8 cellular contexts compared by ENCODE assay signal in genomic region chr17:32253117-32253611, GRCh38. TPM values are rescaled to one million over a fixed set of nuclear protein-coding genes. Genes with fewer than 3 reads are reported as not detected.
DNase-seq lines count a peak whose midpoint lies in the region; ATAC-seq and TF ChIP-seq lines count a peak whose summit lies in the region.

No MANE protein-coding gene starts in this region.

- H3K14ac ChIP-seq in trophoblast cell (ENCODE audit: low read length) = no peak overlapping the region

- peaks cover 9% of the 10 kb centered on the region for H3K9me3 Mint-ChIP-seq in glutamatergic neuron (ENCODE audit: unreplicated experiment)

- no peak for ATAC-seq in GM21423 (IDR thresholded peaks at IDR 0.05; ENCODE audit: unreplicated experiment)

- H4K8ac ChIP-seq in trophoblast cell (ENCODE audit: low read depth, low read length) = no peak overlapping the region

- H2AFZ ChIP-seq in SK-N-SH (ENCODE audit: low read depth) (no peak overlapping the region), trophoblast cell (ENCODE audit: insufficient read depth, low read length, poor library complexity) (no peak overlapping the region)

- TF ChIP-seq RAD21 in SK-N-SH (IDR thresholded peaks at IDR 0.05; ENCODE audit: low read length) = peak; percentile 99

- H2AK5ac ChIP-seq in trophoblast cell (ENCODE audit: low read length) = no peak overlapping the region

- TF ChIP-seq EP300 in SK-N-SH (IDR thresholded peaks at IDR 0.05; ENCODE audit: borderline replicate concordance in 1 of 2, low read depth in 1 of 2, low read length in 1 of 2) = no peak

- no peaks in the 10 kb centered on the region for H3K9me3 ChIP-seq in SK-N-SH
- H3K9me3 ChIP-seq in trophoblast cell (ENCODE audit: insufficient read depth, low read depth, low read length) = no peaks in the 10 kb centered on the region

- no peak overlapping the region for H2BK120ac ChIP-seq in trophoblast cell (ENCODE audit: insufficient read depth, low read length, poor library complexity)

- H3K4me1 ChIP-seq in SK-N-SH (ENCODE audit: control insufficient read depth in 1 of 2, insufficient read depth in 2 of 2, low read depth in 1 of 2, low read length in 1 of 2) (no peaks in the 10 kb centered on the region), trophoblast cell (ENCODE audit: control insufficient read depth in 1 of 2, insufficient read depth in 2 of 2, low read length in 2 of 2) (no peaks in the 10 kb centered on the region)

- no peaks in the 10 kb centered on the region for H3K9me2 ChIP-seq in SK-N-SH

- no peak overlapping the region for H3K4me3 Mint-ChIP-seq in glutamatergic neuron (ENCODE audit: unreplicated experiment)

- H3K27me3 ChIP-seq in SK-N-SH (ENCODE audit: insufficient read depth) (no peaks in the 10 kb centered on the region), trophoblast cell (ENCODE audit: insufficient read depth, low read length) (no peaks in the 10 kb centered on the region)

- no peaks in the 10 kb centered on the region for H3K36me3 Mint-ChIP-seq in glutamatergic neuron (ENCODE audit: unreplicated experiment)

- no peak overlapping the region for H3K4me2 ChIP-seq in SK-N-SH
- no peak overlapping the region for H3K4me2 ChIP-seq in trophoblast cell (ENCODE audit: low read length)

- H4K12ac ChIP-seq in trophoblast cell (ENCODE audit: low read depth, low read length) = no peak overlapping the region

- H2BK12ac ChIP-seq in trophoblast cell (ENCODE audit: low read length) = no peak overlapping the region

- DNase-seq in GM04504 (ENCODE audit: low read depth) = peak; percentile 41
- peak; percentile 67 for DNase-seq in M059J (ENCODE audit: low read depth)
- peak; percentile 82 for DNase-seq in SK-N-SH
- DNase-seq in activated naive CD4-positive, alpha-beta T cell treated with anti-CD3 and anti-CD28 coated beads, Interleukin-2, amount 50 U/mL, for 16 hours = peak; percentile 62
- DNase-seq in glutamatergic neuron = peak; percentile 86
- peak; percentile 81 to 91 for DNase-seq in trophoblast cell
- DNase-seq in ureter (ENCODE audit: low spot score) = peak; percentile 83

- POLR2A ChIA-PET in SK-N-SH (lab: Yijun Ruan, JAX) = no interaction called here

- CTCF ChIA-PET in SK-N-SH (lab: Yijun Ruan, JAX) = interaction anchor here (0.6 to 13.5 kb wide), 30 partner anchors 8 to 231 kb away, joined by 3 to 192 read pairs (median 4); partner anchors contain the start of genes PSMD11 and RHBDL3

- TF ChIP-seq CTCF in SK-N-SH (IDR thresholded peaks at IDR 0.05) (peak; percentile 98), glutamatergic neuron (IDR thresholded peaks at IDR 0.05; ENCODE audit: partially characterized antibody, unreplicated experiment) (peak; percentile 83)

- no peaks in the 10 kb centered on the region for H3K79me2 ChIP-seq in SK-N-SH (ENCODE audit: insufficient read depth)
- H3K79me2 ChIP-seq in trophoblast cell (ENCODE audit: control insufficient read depth, insufficient read depth, low read length, poor library complexity) = no peaks in the 10 kb centered on the region

- H3K27ac Mint-ChIP-seq in glutamatergic neuron (ENCODE audit: unreplicated experiment) = no peak overlapping the region

- peaks cover 7% of the 10 kb centered on the region for H3K27me3 Mint-ChIP-seq in glutamatergic neuron (ENCODE audit: unreplicated experiment)

- H3K23ac ChIP-seq in trophoblast cell (ENCODE audit: low read length) = no peak overlapping the region

- no peak overlapping the region for H4K91ac ChIP-seq in trophoblast cell (ENCODE audit: low read depth, low read length)

- no peaks in the 10 kb centered on the region for H4K20me1 ChIP-seq in SK-N-SH (ENCODE audit: insufficient read depth)

- H3K18ac ChIP-seq in trophoblast cell (ENCODE audit: low read length) = no peak overlapping the region

- H3F3A ChIP-seq in SK-N-SH (replicated peaks; ENCODE audit: insufficient read depth) = no peaks in the 10 kb centered on the region

- no peaks in the 10 kb centered on the region for H3K36me3 ChIP-seq in SK-N-SH (replicated peaks in 1 of 2; ENCODE audit: control insufficient read depth in 1 of 2, insufficient read depth in 2 of 2, low read length in 1 of 2)
- H3K36me3 ChIP-seq in trophoblast cell (ENCODE audit: control insufficient read depth in 1 of 2, insufficient read depth in 2 of 2, low read length in 2 of 2) = no peaks in the 10 kb centered on the region

- H3K27ac ChIP-seq in SK-N-SH (ENCODE audit: low read depth in 2 of 2, low read length in 1 of 2) (no peak overlapping the region), trophoblast cell (ENCODE audit: low read depth, low read length) (no peak overlapping the region)

- H3K79me1 ChIP-seq in trophoblast cell (ENCODE audit: low read length) = no peaks in the 10 kb centered on the region

- no peak overlapping the region for H2BK5ac ChIP-seq in trophoblast cell (ENCODE audit: low read depth, low read length, poor library complexity)

- H3K4me1 Mint-ChIP-seq in glutamatergic neuron (ENCODE audit: low read depth, unreplicated experiment) = peaks cover 22% of the 10 kb centered on the region

- H3K4me3 ChIP-seq in SK-N-SH (ENCODE audit: low read depth in 2 of 2, low read length in 1 of 2) (no peak overlapping the region; a peak in 1 of 4 replicates), trophoblast cell (ENCODE audit: low read depth, low read length) (no peak overlapping the region)

- 40% methylated on average over 12 of the region's 12 CpGs for WGBS in SK-N-SH (ENCODE audit: low lambda C conversion rate)
- no CpG with 5 or more reads among the region's 12 CpGs for WGBS in trophoblast cell (ENCODE audit: extremely low coverage, insufficient coverage, insufficient read length)

- no peak overlapping the region for H3K4ac ChIP-seq in trophoblast cell (ENCODE audit: low read depth, low read length)

- H3K9ac ChIP-seq in SK-N-SH = no peak overlapping the region
- H3K9ac ChIP-seq in trophoblast cell (ENCODE audit: low read length) = no peak overlapping the region

TF ChIP-seq in SK-N-SH, 30 proteins besides CTCF, POLR2A, EP300 and RAD21:
- TF ChIP-seq GABPA (IDR thresholded peaks at IDR 0.05; ENCODE audit: low read depth) = no peak
- TF ChIP-seq FOSL2 (IDR thresholded peaks at IDR 0.05; ENCODE audit: borderline replicate concordance, low read depth) = no peak
- TF ChIP-seq NRF1 (IDR thresholded peaks at IDR 0.05; ENCODE audit: low read depth, low read length) = no peak
- no peak for TF ChIP-seq FOXJ3 (CRISPR knock-in tag; IDR thresholded peaks at IDR 0.05)
- TF ChIP-seq GATA2 (CRISPR knock-in tag; IDR thresholded peaks at IDR 0.05) = no peak
- no peak for TF ChIP-seq JUND (IDR thresholded peaks at IDR 0.05)
- peak; percentile 99 for TF ChIP-seq SMC3 (IDR thresholded peaks at IDR 0.05; ENCODE audit: low read depth, low read length)
- TF ChIP-seq MAX (IDR thresholded peaks at IDR 0.05; ENCODE audit: low read depth) = no peak
- 0 out of 2 replicates have a peak, but pooled peaks have one; percentile 47 for TF ChIP-seq SIN3A (IDR thresholded peaks at IDR 0.05; ENCODE audit: borderline replicate concordance, low read depth, low read length)
- TF ChIP-seq, protein P1, sequence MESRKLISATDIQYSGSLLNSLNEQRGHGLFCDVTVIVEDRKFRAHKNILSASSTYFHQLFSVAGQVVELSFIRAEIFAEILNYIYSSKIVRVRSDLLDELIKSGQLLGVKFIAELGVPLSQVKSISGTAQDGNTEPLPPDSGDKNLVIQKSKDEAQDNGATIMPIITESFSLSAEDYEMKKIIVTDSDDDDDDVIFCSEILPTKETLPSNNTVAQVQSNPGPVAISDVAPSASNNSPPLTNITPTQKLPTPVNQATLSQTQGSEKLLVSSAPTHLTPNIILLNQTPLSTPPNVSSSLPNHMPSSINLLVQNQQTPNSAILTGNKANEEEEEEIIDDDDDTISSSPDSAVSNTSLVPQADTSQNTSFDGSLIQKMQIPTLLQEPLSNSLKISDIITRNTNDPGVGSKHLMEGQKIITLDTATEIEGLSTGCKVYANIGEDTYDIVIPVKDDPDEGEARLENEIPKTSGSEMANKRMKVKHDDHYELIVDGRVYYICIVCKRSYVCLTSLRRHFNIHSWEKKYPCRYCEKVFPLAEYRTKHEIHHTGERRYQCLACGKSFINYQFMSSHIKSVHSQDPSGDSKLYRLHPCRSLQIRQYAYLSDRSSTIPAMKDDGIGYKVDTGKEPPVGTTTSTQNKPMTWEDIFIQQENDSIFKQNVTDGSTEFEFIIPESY (IDR thresholded peaks at IDR 0.05; ENCODE audit: borderline replicate concordance, low read depth) = no peak
- no peak for TF ChIP-seq RXRA (IDR thresholded peaks at IDR 0.05; ENCODE audit: borderline replicate concordance, low read depth)

RNA-seq across cellular contexts. Expression of gene RHBDL3, which starts 12.5 kb away (rescaled TPM):
- 0.02 and 0.30 TPM in 2 replicates for total RNA-seq in M059J (2014; rRNA removed; shearing (Covaris generic))
- polyA plus RNA-seq in SK-N-SH (2012; rRNA removed) = 0.39 and 0.72 TPM in 2 replicates
- 0.31 and 0.63 TPM in 2 replicates for polyA plus RNA-seq in SK-N-SH (2012; cell fraction: cytosol; rRNA removed)
- polyA plus RNA-seq in SK-N-SH (2012; cell fraction: nucleus; rRNA removed) = 0.66 and 0.99 TPM in 2 replicates
- 124 TPM for total RNA-seq in glutamatergic neuron (ENCODE audit: unreplicated experiment)
- polyA plus RNA-seq in trophoblast cell (2013) = 0.07 and 0.15 TPM in 2 replicates
- total RNA-seq in ureter = 0.99 TPM

Comparison
In these comparisons a context has a peak if more than half of its experiments do, and no peak if none do; other contexts are left out.
1. RNA of gene RHBDL3, which starts 12.5 kb away (total RNA-seq): 124 TPM in glutamatergic neuron (single experiment); 0.99 TPM in ureter (single experiment) and 0.02 to 0.30 TPM in M059J; every median in the first group is over 10 times any median in the second.
2. Peak in every context shown above with its lines, with median percentiles within 50 percentile points of each other: DNase-seq.